In the genomic region with DNA sequence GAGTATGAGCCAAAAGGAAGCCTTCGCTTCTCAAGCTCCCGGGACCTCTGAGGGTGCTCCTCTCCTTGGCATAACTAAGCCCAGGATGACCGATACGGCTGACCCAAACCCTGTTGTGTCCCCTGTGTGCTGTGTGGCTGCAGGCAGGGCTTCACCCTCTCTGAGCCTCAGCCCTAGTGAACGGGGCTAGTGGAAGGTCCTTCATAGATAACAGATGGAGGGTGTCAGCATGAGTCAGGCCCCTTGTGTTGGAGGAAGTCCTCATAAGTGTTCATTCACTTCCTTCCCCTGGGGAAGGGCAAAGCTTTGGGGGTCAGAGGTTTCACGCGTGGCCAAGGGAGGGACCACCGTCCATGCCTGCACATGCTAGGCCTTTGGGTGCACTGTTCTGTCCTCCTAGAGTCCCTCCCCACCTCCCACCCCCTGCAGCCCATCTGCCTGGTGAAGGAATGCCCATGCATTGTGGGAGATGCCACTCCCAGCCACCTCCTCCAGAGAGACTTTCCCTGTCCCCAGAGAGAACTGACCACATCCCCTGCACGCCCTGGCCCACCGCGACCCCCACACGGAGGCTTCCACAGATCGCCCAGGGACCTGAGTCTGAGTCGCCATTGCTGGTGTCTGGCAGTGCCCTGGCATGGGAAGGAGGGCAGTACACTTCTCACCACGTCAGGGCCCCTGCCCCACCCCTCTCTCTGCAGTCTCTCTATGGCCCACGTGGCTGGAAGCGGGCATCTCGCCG, we compare ENCODE assay signal across 26 cellular contexts. TPM values are rescaled to one million over a fixed set of nuclear protein-coding genes. Genes with fewer than 3 reads are reported as not detected.
DNase-seq lines count a peak whose midpoint lies in the region; ATAC-seq and TF ChIP-seq lines count a peak whose summit lies in the region.
"Had no signal": no experiment of that assay in that cellular context is flagged by ENCODE, and none has a peak within 500 bp of the region (broad histone marks: within the 10 kb centered on the region; RNA-seq: fewer than 3 reads in every experiment).

No MANE protein-coding gene starts in this region.

- H3K27me3 Mint-ChIP-seq in stimulated activated naive CD8-positive, alpha-beta T cell treated with anti-CD3 and anti-CD28 coated beads, Interleukin-15, Interleukin-2, amounts not matched to agents 100 ng/mL and 50 ng/mL, for 24 hours = no peaks in the 10 kb centered on the region
- peaks cover 2% of the 10 kb centered on the region for H3K27me3 Mint-ChIP-seq in activated CD4-positive, alpha-beta memory T cell treated with anti-CD3 and anti-CD28 coated beads, Interleukin-2, amount 10 ng/mL, durations not matched to agents 7 days and 5 days

- H3K4me3 ChIP-seq in NT2/D1 (ENCODE audit: insufficient read length, low read depth) = no peak overlapping the region
- no peak overlapping the region for H3K4me3 ChIP-seq in fibroblast of mammary gland (ENCODE audit: control insufficient read depth, low read depth, low read length)
- H3K4me3 ChIP-seq in vagina = no peak overlapping the region
- no peak overlapping the region for H3K4me3 ChIP-seq in gastrocnemius medialis
- H3K4me3 ChIP-seq: cardiac muscle cell, sigmoid colon had no signal

- no peak for ATAC-seq in stimulated activated naive CD8-positive, alpha-beta T cell treated with anti-CD3 and anti-CD28 coated beads, Interleukin-15, Interleukin-2, amounts not matched to agents 100 U/mL and 50 U/mL, for 24 hours
- no peak for ATAC-seq in gastrocnemius medialis
- ATAC-seq: left cardiac atrium; naive thymus-derived CD8-positive, alpha-beta T cell had no signal

- H3K4me1 ChIP-seq in NT2/D1 (ENCODE audit: insufficient read depth, insufficient read length) (peaks cover 24% of the 10 kb centered on the region), vagina (peaks cover 32% of the 10 kb centered on the region), gastrocnemius medialis (no peaks in the 10 kb centered on the region)

- TF ChIP-seq CTCF in fibroblast of mammary gland (conservative IDR thresholded peaks at IDR 0.05; ENCODE audit: control insufficient read depth, insufficient read depth, low read depth, low read length) (no peak), vagina (IDR thresholded peaks at IDR 0.05) (no peak), gastrocnemius medialis (IDR thresholded peaks at IDR 0.05 in 4 of 5, conservative IDR thresholded peaks at IDR 0.05 in 1 of 5) (no peak)

- CTCF ChIA-PET in activated CD4-positive, alpha-beta memory T cell treated with anti-CD3 and anti-CD28 coated beads, Interleukin-2, amount 10 ng/mL, durations not matched to agents 7 days and 5 days (lab: Charles Lee) = no interaction called here

- in situ Hi-C loops in gastrocnemius medialis (cut with MboI; ENCODE audit: low sequenced_read_pairs in 4 of 4) = no loop called here

- H3K27me3 ChIP-seq in NT2/D1 (ENCODE audit: insufficient read depth, insufficient read length) (no peaks in the 10 kb centered on the region), vagina (no peaks in the 10 kb centered on the region), gastrocnemius medialis (peaks cover 8 to 20% (median 18%) of the 10 kb centered on the region in 3 donors)
- H3K27me3 ChIP-seq: cardiac muscle cell, sigmoid colon had no signal

- peak overlapping the region; percentile 56 for H3K27ac ChIP-seq in vagina
- H3K27ac ChIP-seq in gastrocnemius medialis = no peak overlapping the region
- H3K27ac ChIP-seq: cardiac muscle cell, sigmoid colon had no signal

- no peaks in the 10 kb centered on the region for H3K4me1 Mint-ChIP-seq in stimulated activated naive CD8-positive, alpha-beta T cell treated with anti-CD3 and anti-CD28 coated beads, Interleukin-15, Interleukin-2, amounts not matched to agents 100 ng/mL and 50 ng/mL, for 24 hours (ENCODE audit: low read depth)
- H3K4me1 Mint-ChIP-seq in activated CD4-positive, alpha-beta memory T cell treated with anti-CD3 and anti-CD28 coated beads, Interleukin-2, amount 10 ng/mL, durations not matched to agents 7 days and 5 days = no peaks in the 10 kb centered on the region

- POLR2A ChIA-PET in activated CD4-positive, alpha-beta memory T cell treated with anti-CD3 and anti-CD28 coated beads, Interleukin-2, amount 10 ng/mL, durations not matched to agents 7 days and 5 days (lab: Charles Lee) = no interaction called here

- no peak for TF ChIP-seq POLR2A in vagina (IDR thresholded peaks at IDR 0.05)
- no peak for TF ChIP-seq POLR2A in gastrocnemius medialis (IDR thresholded peaks at IDR 0.05)

- H3K36me3 Mint-ChIP-seq in stimulated activated naive CD8-positive, alpha-beta T cell treated with anti-CD3 and anti-CD28 coated beads, Interleukin-15, Interleukin-2, amounts not matched to agents 100 ng/mL and 50 ng/mL, for 24 hours (ENCODE audit: low read depth) = no peaks in the 10 kb centered on the region
- H3K36me3 Mint-ChIP-seq in activated CD4-positive, alpha-beta memory T cell treated with anti-CD3 and anti-CD28 coated beads, Interleukin-2, amount 10 ng/mL, durations not matched to agents 7 days and 5 days (ENCODE audit: low read depth) = no peaks in the 10 kb centered on the region
- H3K36me3 Mint-ChIP-seq: CD14-positive monocyte had no signal

- H3K4me3 Mint-ChIP-seq in stimulated activated naive CD8-positive, alpha-beta T cell treated with anti-CD3 and anti-CD28 coated beads, Interleukin-15, Interleukin-2, amounts not matched to agents 100 ng/mL and 50 ng/mL, for 24 hours = no peak overlapping the region
- no peak overlapping the region for H3K4me3 Mint-ChIP-seq in activated CD4-positive, alpha-beta memory T cell treated with anti-CD3 and anti-CD28 coated beads, Interleukin-2, amount 10 ng/mL, durations not matched to agents 7 days and 5 days
- H3K4me3 Mint-ChIP-seq: activated naive CD4-positive, alpha-beta T cell treated with anti-CD3 and anti-CD28 coated beads for 36 hours; naive thymus-derived CD8-positive, alpha-beta T cell had no signal

- H3K9me3 ChIP-seq in NT2/D1 (ENCODE audit: insufficient read depth, low read length) (peaks cover 11% of the 10 kb centered on the region; the same call in 1 of the 2 replicates), vagina (no peaks in the 10 kb centered on the region), gastrocnemius medialis (no peaks in the 10 kb centered on the region)
- H3K9me3 ChIP-seq: sigmoid colon had no signal

- H3K9ac ChIP-seq in NT2/D1 (ENCODE audit: insufficient read length, low read depth) = peak overlapping the region; percentile 3

- DNase-seq in stimulated activated naive CD8-positive, alpha-beta T cell treated with anti-CD3 and anti-CD28 coated beads, Interleukin-15, Interleukin-2, amounts not matched to agents 100 U/mL and 50 U/mL, for 24 hours = no peak
- DNase-seq in NT2/D1 (ENCODE audit: low read depth, low spot score) = no peak
- DNase-seq in fibroblast of mammary gland (ENCODE audit: low read depth) = peak; percentile 38
- no peak for DNase-seq in vagina (ENCODE audit: extremely low spot score in 2 of 2)
- DNase-seq in activated CD4-positive, alpha-beta memory T cell treated with anti-CD3 and anti-CD28 coated beads, Interleukin-2, amount 10 ng/mL, durations not matched to agents 7 days and 5 days = no peak
- no peak for DNase-seq in T-helper 9 cell
- no peak for DNase-seq in gastrocnemius medialis
- DNase-seq: activated CD4-positive, CD25-positive, alpha-beta regulatory T cell treated with anti-CD3 and anti-CD28 coated beads, Interleukin-2, amount 50 U/mL, for 72 hours; activated naive CD4-positive, alpha-beta T cell treated with anti-CD3 and anti-CD28 coated beads for 36 hours; activated T-cell treated with anti-CD3 and anti-CD28 coated beads, Interleukin-2, amount 50 U/mL, for 48 hours; amniotic stem cell; cortex of kidney; GF-D8; left cardiac atrium; naive thymus-derived CD8-positive, alpha-beta T cell; NCI-H1436; NCI-H2171; NCI-H524 treated with DMSO at 0.1 percent for 48 hours; posterior cingulate gyrus; sigmoid colon; stimulated activated CD8-positive, alpha-beta memory T cell treated with anti-CD3 and anti-CD28 coated beads, Interleukin-4, amount 100 ng/mL, for 48 hours; T1000 had no signal

- H3K27ac Mint-ChIP-seq in stimulated activated naive CD8-positive, alpha-beta T cell treated with anti-CD3 and anti-CD28 coated beads, Interleukin-15, Interleukin-2, amounts not matched to agents 100 ng/mL and 50 ng/mL, for 24 hours = peak overlapping the region; percentile 31
- no peak overlapping the region for H3K27ac Mint-ChIP-seq in activated CD4-positive, alpha-beta memory T cell treated with anti-CD3 and anti-CD28 coated beads, Interleukin-2, amount 10 ng/mL, durations not matched to agents 7 days and 5 days
- H3K27ac Mint-ChIP-seq: activated naive CD4-positive, alpha-beta T cell treated with anti-CD3 and anti-CD28 coated beads for 36 hours; naive thymus-derived CD8-positive, alpha-beta T cell had no signal

- H3K36me3 ChIP-seq in NT2/D1 (ENCODE audit: insufficient read depth, insufficient read length, low read length) (no peaks in the 10 kb centered on the region), vagina (no peaks in the 10 kb centered on the region), gastrocnemius medialis (no peaks in the 10 kb centered on the region)
- H3K36me3 ChIP-seq: cardiac muscle cell had no signal

- intact Hi-C loops in vagina (cut with DNase I) (no loop called here), gastrocnemius medialis (cut with DNase I; ENCODE audit: low total_unique reads) (no loop called here)

- peaks cover 4% of the 10 kb centered on the region for H3K9me3 Mint-ChIP-seq in stimulated activated naive CD8-positive, alpha-beta T cell treated with anti-CD3 and anti-CD28 coated beads, Interleukin-15, Interleukin-2, amounts not matched to agents 100 ng/mL and 50 ng/mL, for 24 hours
- H3K9me3 Mint-ChIP-seq in activated CD4-positive, alpha-beta memory T cell treated with anti-CD3 and anti-CD28 coated beads, Interleukin-2, amount 10 ng/mL, durations not matched to agents 7 days and 5 days = peaks cover 2% of the 10 kb centered on the region

RNA-seq across cellular contexts. Expression of a gene that starts 21.3 kb away (rescaled TPM):
- 7.6 TPM for total RNA-seq in vagina
- total RNA-seq in activated CD4-positive, alpha-beta memory T cell treated with anti-CD3 and anti-CD28 coated beads, Interleukin-2, amount 10 ng/mL, durations not matched to agents 7 days and 5 days = not detected
- total RNA-seq in gastrocnemius medialis = under 1 TPM in 2 of 4 donors, not detected in 2; 0.03 to 0.10 TPM
- total RNA-seq: activated CD8-positive, alpha-beta memory T cell treated with anti-CD3 and anti-CD28 coated beads for 36 hours; activated naive CD4-positive, alpha-beta T cell treated with anti-CD3 and anti-CD28 coated beads for 36 hours; naive thymus-derived CD8-positive, alpha-beta T cell had no signal
